Comparison of ENCODE assay signal across 19 cellular contexts in genomic region chr15:38682363-38682762, GRCh38.
"Had no signal": no experiment of that assay in that cellular context is flagged by ENCODE, and none has a peak within 500 bp of the region (broad histone marks: within the 10 kb centered on the region; RNA-seq: fewer than 3 reads in every experiment).

No MANE protein-coding gene starts in this region.

- ATAC-seq: activated CD8-positive, alpha-beta T cell treated with anti-CD3 and anti-CD28 coated beads, Interleukin-2, amount 10 ng/mL, durations not matched to agents 7 days and 5 days; left colon; lower lobe of right lung had no signal

- DNase-seq: activated CD4-positive, alpha-beta T cell treated with anti-CD3 and anti-CD28 coated beads for 4 hours; activated CD8-positive, alpha-beta memory T cell treated with anti-CD3 and anti-CD28 coated beads, Interleukin-2, amount 50 U/mL, for 48 hours; activated CD8-positive, alpha-beta T cell treated with anti-CD3 and anti-CD28 coated beads, Interleukin-2, amount 10 ng/mL, durations not matched to agents 7 days and 5 days; activated effector memory CD4-positive, alpha-beta T cell treated with anti-CD3 and anti-CD28 coated beads, Interleukin-2, amount 50 U/mL, for 16 hours; activated naive CD4-positive, alpha-beta T cell treated with anti-CD3 and anti-CD28 coated beads, Interleukin-2, amount 50 U/mL, for 16 hours; activated T-cell treated with anti-CD3 and anti-CD28 coated beads, Interleukin-2, amount 50 U/mL, for 48 hours; adrenal gland; effector CD4-positive, alpha-beta T cell; hypothalamus; islet precursor cell; left colon; lower lobe of right lung; nephron progenitor cell; nucleus accumbens; spleen; stimulated activated CD8-positive, alpha-beta memory T cell treated with anti-CD3 and anti-CD28 coated beads, Interleukin-4, amount 100 ng/mL, for 48 hours; stomach; SW 1271 had no signal

- H3K36me3 ChIP-seq: adrenal gland, lower lobe of right lung, spleen, stomach had no signal

- H3K27ac Mint-ChIP-seq: nephron progenitor cell, type B pancreatic cell had no signal

- H3K27me3 ChIP-seq: adrenal gland, spleen, stomach had no signal

- H3K9me3 ChIP-seq: adrenal gland, lower lobe of right lung, spleen, stomach had no signal

- H3K27ac ChIP-seq: adrenal gland, lower lobe of right lung, stomach had no signal

- H3K4me3 Mint-ChIP-seq: activated CD8-positive, alpha-beta T cell treated with anti-CD3 and anti-CD28 coated beads, Interleukin-2, amount 10 ng/mL, durations not matched to agents 7 days and 5 days; nephron progenitor cell; type B pancreatic cell had no signal

- H3K36me3 Mint-ChIP-seq: type B pancreatic cell had no signal

- H3K4me1 ChIP-seq: adrenal gland, stomach had no signal

- H3K9me3 Mint-ChIP-seq: nephron progenitor cell, type B pancreatic cell had no signal

- H3K27me3 Mint-ChIP-seq: type B pancreatic cell had no signal

- H3K4me3 ChIP-seq: adrenal gland, lower lobe of right lung, spleen, stomach had no signal
